Comparison of ENCODE assay signal across 19 cellular contexts in the genomic region with DNA sequence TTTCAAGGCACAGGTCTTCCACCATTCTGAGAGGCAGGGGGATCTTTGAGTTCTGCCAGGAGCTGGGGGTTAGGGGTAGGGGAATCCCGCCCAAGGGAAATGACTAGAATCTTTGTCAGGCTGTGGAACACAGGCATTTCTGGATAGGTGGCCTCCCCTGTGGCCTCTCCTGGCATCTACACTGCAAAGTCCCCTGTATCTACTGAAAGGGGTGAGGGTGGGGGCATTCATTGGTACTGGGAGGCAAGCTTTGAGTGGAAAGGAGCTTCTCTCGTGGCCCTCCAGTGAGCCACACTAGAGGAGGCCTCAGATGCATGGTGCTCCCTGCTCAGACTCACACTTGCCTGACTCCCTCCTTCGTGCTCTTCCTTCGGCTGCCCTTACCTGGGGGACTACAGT. TPM values are rescaled to one million over a fixed set of nuclear protein-coding genes. Genes with fewer than 3 reads are reported as not detected.
A peak's percentile ranks its signal among the peaks of the same experiment; 100 is the strongest.
DNase-seq lines count a peak whose midpoint lies in the region; ATAC-seq and TF ChIP-seq lines count a peak whose summit lies in the region.
"Had no signal": no experiment of that assay in that cellular context is flagged by ENCODE, and none has a peak within 500 bp of the region (broad histone marks: within the 10 kb centered on the region; RNA-seq: fewer than 3 reads in every experiment).

No MANE protein-coding gene starts in this region.

- H3K27ac ChIP-seq in caudate nucleus (ENCODE audit: low read depth, low read length) = peak overlapping the region; percentile 23

- ATAC-seq in sciatic nerve (peak; percentile 7), HG02852 (IDR thresholded peaks at IDR 0.05; ENCODE audit: unreplicated experiment) (no peak), GM21723 (IDR thresholded peaks at IDR 0.05; ENCODE audit: unreplicated experiment) (no peak)
- ATAC-seq: WTC11 had no signal

- H3K36me3 Mint-ChIP-seq in progenitor cell of endocrine pancreas (ENCODE audit: insufficient read depth) = no peaks in the 10 kb centered on the region
- H3K36me3 Mint-ChIP-seq: naive B cell, WTC11 had no signal

- H3K4me3 Mint-ChIP-seq in progenitor cell of endocrine pancreas (ENCODE audit: low read depth) = no peak overlapping the region
- H3K4me3 Mint-ChIP-seq: dendritic cell treated with granulocyte-macrophage colony-stimulating factor and Interleukin-4, amounts not matched to agents 40 ng/mL and 50 ng/mL, for 4 days; naive B cell; WTC11 had no signal

- peaks cover 12% of the 10 kb centered on the region for H3K27me3 Mint-ChIP-seq in progenitor cell of endocrine pancreas

- intact Hi-C loops in sciatic nerve (cut with DNase I) = no loop called here

- peaks cover under 1% of the 10 kb centered on the region for H3K4me1 Mint-ChIP-seq in progenitor cell of endocrine pancreas (ENCODE audit: low read depth)

- no peak overlapping the region for H3K27ac Mint-ChIP-seq in progenitor cell of endocrine pancreas
- H3K27ac Mint-ChIP-seq: dendritic cell treated with granulocyte-macrophage colony-stimulating factor and Interleukin-4, amounts not matched to agents 40 ng/mL and 50 ng/mL, for 4 days; WTC11 had no signal

- no peak for TF ChIP-seq CTCF in progenitor cell of endocrine pancreas (IDR thresholded peaks at IDR 0.05; ENCODE audit: unreplicated experiment)

- DNase-seq in stimulated activated CD4-positive, alpha-beta T cell treated with anti-CD3 and anti-CD28 coated beads, Interleukin-1b, Interleukin-23, amount 100 ng/mL, for 48 hours = peak; percentile 35
- DNase-seq in stimulated activated CD4-positive, alpha-beta T cell treated with anti-CD3 and anti-CD28 coated beads, Interleukin-4, amount 100 ng/mL, for 4 hours = no peak
- DNase-seq in caudate nucleus (lab: John Stamatoyannopoulos, UW) (no peak), sciatic nerve (ENCODE audit: low spot score) (no peak), progenitor cell of endocrine pancreas (ENCODE audit: low spot score, unreplicated experiment) (no peak)
- DNase-seq: activated CD8-positive, alpha-beta memory T cell treated with anti-CD3 and anti-CD28 coated beads for 24 hours; adrenal gland; foreskin fibroblast; Karpas-422; mesendoderm; naive B cell; NCI-H2081; stimulated activated naive CD4-positive, alpha-beta T cell treated with Interleukin-2 at 50 U/mL for 16 hours; T-helper 9 cell; transverse colon had no signal

- no peaks in the 10 kb centered on the region for H3K9me3 Mint-ChIP-seq in progenitor cell of endocrine pancreas (ENCODE audit: low read depth)
- H3K9me3 Mint-ChIP-seq: dendritic cell treated with granulocyte-macrophage colony-stimulating factor and Interleukin-4, amounts not matched to agents 40 ng/mL and 50 ng/mL, for 4 days; naive B cell; WTC11 had no signal

RNA-seq across cellular contexts. Expression of a gene that starts 59.9 kb away (rescaled TPM):
- 222 TPM for total RNA-seq in sciatic nerve
- 155 and 157 TPM in 2 replicates for total RNA-seq in progenitor cell of endocrine pancreas
